39 cellular contexts compared by ENCODE assay signal in genomic region chr16:49261930-49262329, GRCh38. TPM values are rescaled to one million over a fixed set of nuclear protein-coding genes. Genes with fewer than 3 reads are reported as not detected.
"Had no signal": no experiment of that assay in that cellular context is flagged by ENCODE, and none has a peak within 500 bp of the region (broad histone marks: within the 10 kb centered on the region; RNA-seq: fewer than 3 reads in every experiment).

No MANE protein-coding gene starts in this region.

- H3K9me3 ChIP-seq: MG63 had no signal

- H3K4me3 ChIP-seq: MG63 had no signal

- DNase-seq: Karpas-422, Kasumi-1, MG63, MM.1S, MV-4-11, NCI-H1048, NCI-H1092, NCI-H1092 treated with DMSO at 0.1 percent for 48 hours, NCI-H1105, NCI-H1105 treated with DMSO at 0.1 percent for 48 hours, NCI-H1417, NCI-H1417 treated with DMSO at 0.1 percent for 48 hours, NCI-H1436, NCI-H1436 treated with DMSO at 0.1 percent for 48 hours, NCI-H146, NCI-H1694, NCI-H1694 treated with DMSO at 0.1 percent for 48 hours, NCI-H187, NCI-H187 treated with DMSO at 0.1 percent for 48 hours, NCI-H1930, NCI-H2029, NCI-H2029 treated with DMSO at 0.1 percent for 48 hours, NCI-H2081, NCI-H2081 treated with DMSO at 0.1 percent for 48 hours, NCI-H2107, NCI-H2171, NCI-H2171 treated with DMSO at 0.1 percent for 48 hours, NCI-H2227 treated with DMSO at 0.1 percent for 48 hours, NCI-H226, NCI-H345, NCI-H446, NCI-H446 treated with DMSO at 0.1 percent for 48 hours, NCI-H510A, NCI-H510A treated with DMSO at 0.1 percent for 48 hours, NCI-H524, NCI-H524 treated with DMSO at 0.1 percent for 48 hours had no signal

- H3K27me3 ChIP-seq: MG63 had no signal

- H3K36me3 ChIP-seq: MG63 had no signal

RNA-seq across cellular contexts. Expression of gene CBLN1, which starts 19.7 kb away (rescaled TPM):
- total RNA-seq: LHCN-M2, M059J, MCF 10A had no signal
